Comparison of ENCODE assay signal across 9 cellular contexts in the genomic region with DNA sequence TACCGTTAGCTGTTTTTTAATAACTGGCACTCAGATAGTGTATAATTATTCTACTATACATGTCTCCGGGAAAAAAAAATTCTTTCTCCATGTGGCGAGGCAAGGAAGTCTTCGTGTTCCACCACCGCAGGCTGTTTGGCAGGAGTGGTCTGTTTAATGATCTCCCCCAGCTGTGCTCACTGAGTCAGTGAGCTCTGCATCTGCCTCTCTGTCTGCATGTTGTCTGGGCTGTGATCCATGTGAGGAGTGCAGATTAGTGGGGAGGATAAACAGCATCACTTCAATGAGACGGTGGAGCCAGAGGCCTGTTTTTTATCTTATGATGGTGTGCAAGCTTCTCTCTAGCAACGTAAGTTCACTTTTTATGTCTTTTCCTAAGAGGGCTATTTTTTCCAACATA.
DNase-seq lines count a peak whose midpoint lies in the region; ATAC-seq, FAIRE-seq and TF ChIP-seq lines count a peak whose summit lies in the region.
"Had no signal": no experiment of that assay in that cellular context is flagged by ENCODE, and none has a peak within 500 bp of the region (broad histone marks: within the 10 kb centered on the region; RNA-seq: fewer than 3 reads in every experiment).

No MANE protein-coding gene starts in this region.

- no peaks in the 10 kb centered on the region for H3K9me3 ChIP-seq in HEK293 (ENCODE audit: control insufficient read depth, insufficient read depth, low read depth, low read length)
- H3K9me3 ChIP-seq in small intestine (ENCODE audit: control insufficient read depth, low read depth) = no peaks in the 10 kb centered on the region

- no peak overlapping the region for H3K4me3 Mint-ChIP-seq in stimulated activated effector memory CD8-positive, alpha-beta T cell treated with anti-CD3 and anti-CD28 coated beads, Interleukin-12 subunit alpha, Interleukin-12 subunit beta, amount 100 ng/mL, for 72 hours

- DNase-seq in astrocyte of the cerebellum (ENCODE audit: low read depth) (peak; percentile 97), iPS-NIHi11 (ENCODE audit: low spot score) (peak; percentile 29), small intestine (peak; percentile 5), SW480 (ENCODE audit: low spot score) (no peak), GM19240 (ENCODE audit: insufficient read length, low spot score) (no peak)
- no peak for DNase-seq in activated CD4-positive, alpha-beta T cell treated with anti-CD3 and anti-CD28 coated beads, Interleukin-2, amount 50 U/mL, for 4 hours
- no peak for DNase-seq in stimulated activated effector memory CD8-positive, alpha-beta T cell treated with anti-CD3 and anti-CD28 coated beads, Interleukin-12 subunit alpha, Interleukin-12 subunit beta, amount 100 ng/mL, for 72 hours (ENCODE audit: low spot score in 2 of 2)

- FAIRE-seq in small intestine (lab: Jason Lieb, UNC) = no peak

- no peak for ATAC-seq in stimulated activated effector memory CD8-positive, alpha-beta T cell treated with anti-CD3 and anti-CD28 coated beads, Interleukin-12 subunit alpha, Interleukin-12 subunit beta, amount 100 ng/mL, for 72 hours
- ATAC-seq: activated CD4-positive, CD25-positive, alpha-beta regulatory T cell treated with anti-CD3 and anti-CD28 coated beads, Interleukin-2, amount 50 U/mL, for 24 hours had no signal

- no peak overlapping the region for H3K4me3 ChIP-seq in HEK293 (ENCODE audit: low read depth, low read length)
- H3K4me3 ChIP-seq in astrocyte of the cerebellum (ENCODE audit: low read depth, low read length) = no peak overlapping the region
- no peak overlapping the region for H3K4me3 ChIP-seq in small intestine (ENCODE audit: low read depth in 1 of 2, low read length in 2 of 2)

- no peaks in the 10 kb centered on the region for H3K36me3 Mint-ChIP-seq in stimulated activated effector memory CD8-positive, alpha-beta T cell treated with anti-CD3 and anti-CD28 coated beads, Interleukin-12 subunit alpha, Interleukin-12 subunit beta, amount 100 ng/mL, for 72 hours

- no peak overlapping the region for H3K27ac Mint-ChIP-seq in stimulated activated effector memory CD8-positive, alpha-beta T cell treated with anti-CD3 and anti-CD28 coated beads, Interleukin-12 subunit alpha, Interleukin-12 subunit beta, amount 100 ng/mL, for 72 hours

- H3K4me1 ChIP-seq in HEK293 (ENCODE audit: control insufficient read depth, insufficient read depth, low read length) (peaks cover 3% of the 10 kb centered on the region; the same call in 1 of the 2 replicates), small intestine (ENCODE audit: control insufficient read depth in 2 of 2, insufficient read depth in 1 of 2, low read depth in 1 of 2, low read length in 1 of 2) (peaks cover 0 to 2% of the 10 kb centered on the region in 2 donors)

- H3K4me1 Mint-ChIP-seq in stimulated activated effector memory CD8-positive, alpha-beta T cell treated with anti-CD3 and anti-CD28 coated beads, Interleukin-12 subunit alpha, Interleukin-12 subunit beta, amount 100 ng/mL, for 72 hours = no peaks in the 10 kb centered on the region

- in situ Hi-C loops in astrocyte of the cerebellum (cut with HindIII; ENCODE audit: low sequenced_read_pairs) = no loop called here

- H3K27ac ChIP-seq in HEK293 (ENCODE audit: extremely low read depth, low read depth, low read length) (no peak overlapping the region), small intestine (ENCODE audit: low read depth in 1 of 2, low read length in 1 of 2) (no peak overlapping the region)

- H3K36me3 ChIP-seq in HEK293 (ENCODE audit: control insufficient read depth in 2 of 2, insufficient read depth in 1 of 2, low read length in 2 of 2) (peaks cover 0 to 11% of the 10 kb centered on the region in 2 experiments; a peak in 2 of 3 replicates), small intestine (ENCODE audit: control insufficient read depth in 2 of 2, insufficient read depth in 2 of 2, low read length in 2 of 2) (peaks cover 2 to 5% of the 10 kb centered on the region in 2 donors)

- H3K9me3 Mint-ChIP-seq in stimulated activated effector memory CD8-positive, alpha-beta T cell treated with anti-CD3 and anti-CD28 coated beads, Interleukin-12 subunit alpha, Interleukin-12 subunit beta, amount 100 ng/mL, for 72 hours = no peaks in the 10 kb centered on the region

- 69 to 91% (median 87%) methylated on average over 7 of the region's 7 CpGs for WGBS in small intestine, 3 donors

- POLR2A ChIA-PET in HEK293 (lab: Yijun Ruan, JAX) = no interaction called here

- H3K27me3 ChIP-seq in small intestine (ENCODE audit: control insufficient read depth in 2 of 2, insufficient read depth in 2 of 2, low read length in 2 of 2) = no peaks in the 10 kb centered on the region

- TF ChIP-seq CTCF in HEK293 (tag by site-specific recombination; IDR thresholded peaks at IDR 0.05) (no peak), astrocyte of the cerebellum (IDR thresholded peaks at IDR 0.05; ENCODE audit: low read depth, low read length, missing control alignments) (no peak)

- CTCF ChIA-PET in HEK293 (lab: Yijun Ruan, JAX) = interaction anchor here (0.5 kb wide), 1 partner anchor 816 kb away, joined by 4 read pairs; no protein-coding TSS in a partner anchor

TF ChIP-seq in HEK293, 187 proteins besides CTCF, POLR2A, EP300 and RAD21:
- TF ChIP-seq ZNF132 (tag by site-specific recombination; IDR thresholded peaks at IDR 0.05; ENCODE audit: borderline replicate concordance) (no peak), PRDM4 (tag by site-specific recombination; IDR thresholded peaks at IDR 0.05) (no peak), ZNF610 (tag by site-specific recombination; IDR thresholded peaks at IDR 0.05; ENCODE audit: borderline replicate concordance) (no peak), ZIC2 (tag by site-specific recombination; IDR thresholded peaks at IDR 0.05) (peak; percentile 58), KLF16 (tag by site-specific recombination; IDR thresholded peaks at IDR 0.05) (no peak), ZBTB17 (tag by site-specific recombination; IDR thresholded peaks at IDR 0.05) (peak; percentile 69)
TF ChIP-seq in HEK293: peak in this region for 2.

Comparison
In these comparisons a context has a peak if more than half of its experiments do, and no peak if none do; other contexts are left out.
1. DNase-seq: peak in astrocyte of the cerebellum (single experiment), iPS-NIHi11 (single experiment) and small intestine (single experiment); none in SW480 (single experiment), activated CD4-positive, alpha-beta T cell treated with anti-CD3 and anti-CD28 coated beads, Interleukin-2, amount 50 U/mL, for 4 hours (0 of 2), GM19240 (single experiment) and stimulated activated effector memory CD8-positive, alpha-beta T cell treated with anti-CD3 and anti-CD28 coated beads, Interleukin-12 subunit alpha, Interleukin-12 subunit beta, amount 100 ng/mL, for 72 hours (0 of 2).